Comparison of ENCODE assay signal across 8 cellular contexts in the genomic region with DNA sequence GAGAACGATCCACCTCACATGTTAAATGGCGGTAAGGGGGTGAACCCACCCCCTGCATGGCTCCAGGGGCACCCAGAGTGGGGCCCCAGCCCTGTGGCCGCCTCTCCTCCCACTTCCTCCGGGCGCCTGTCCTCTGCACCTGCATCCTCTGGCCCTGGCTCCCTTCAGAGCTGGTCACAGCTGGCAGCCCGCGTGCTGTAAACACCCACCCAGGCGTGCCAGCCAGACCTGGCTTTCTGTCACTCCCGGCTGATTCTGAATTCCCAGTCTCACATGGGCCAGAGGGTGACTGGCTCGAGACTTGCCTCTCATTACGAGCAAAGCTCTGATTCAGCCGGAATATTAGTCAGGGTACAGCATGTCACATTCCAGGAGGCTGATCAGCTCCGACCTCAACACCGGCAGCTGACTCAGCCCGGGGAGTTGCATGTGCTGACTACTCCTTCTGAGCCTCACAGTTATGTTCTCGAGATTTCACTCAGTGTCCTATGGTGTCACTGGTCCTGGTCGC.
DNase-seq lines count a peak whose midpoint lies in the region; ATAC-seq, FAIRE-seq and TF ChIP-seq lines count a peak whose summit lies in the region.

No MANE protein-coding gene starts in this region.

- WGBS in testis, 2 donors: 41 to 51% methylated on average over 15 to 17 of the region's 17 CpGs

- H3K4me3 Mint-ChIP-seq in T-cell: peak overlapping the region in 1 of 3 donors; percentile 47

- H3K9ac ChIP-seq in endocrine pancreas (ENCODE audit: control insufficient read depth, insufficient read depth, low read length) (peak overlapping the region; percentile 63), mucosa of rectum (ENCODE audit: low read depth in 1 of 2, low read length in 2 of 2) (peak overlapping the region in 1 of 2 donors; percentile 17)

- peak overlapping the region; percentile 80 to 86 for H3K27ac Mint-ChIP-seq in T-cell

- DNase-seq in AG08396 (ENCODE audit: low spot score) (peak; percentile 94), H54 (ENCODE audit: insufficient read length, low spot score) (peak; percentile 99), T-cell (peak in 1 of 34 experiments; percentile 28), testis (peak; percentile 82), GM12892 (ENCODE audit: insufficient read length) (no peak)

- H3K27ac ChIP-seq in mucosa of rectum (ENCODE audit: low read depth in 2 of 2, low read length in 2 of 2): peak overlapping the region; percentile 54 to 68
- H3K27ac ChIP-seq in testis: peak overlapping the region; percentile 8 to 72

- H3K9me3 Mint-ChIP-seq in T-cell: peaks cover 0 to 8% (median 0%) of the 10 kb centered on the region in 3 donors

- intact Hi-C loops in testis (cut with DNase I; ENCODE audit: low total_unique reads): no loop called here

- H3K27me3 Mint-ChIP-seq in T-cell: no peaks in the 10 kb centered on the region

- no peak for TF ChIP-seq POLR2A in H54 (IDR thresholded peaks at IDR 0.05; ENCODE audit: low read depth, low read length)
- TF ChIP-seq POLR2A in testis (IDR thresholded peaks at IDR 0.05): no peak
- TF ChIP-seq POLR2A in GM12892 (IDR thresholded peaks at IDR 0.05; ENCODE audit: low read depth, low read length): no peak

- H3K36me3 Mint-ChIP-seq in T-cell: no peaks in the 10 kb centered on the region

- H3K4me3 ChIP-seq in endocrine pancreas (ENCODE audit: control insufficient read depth, insufficient read depth, low read length) (no peak overlapping the region), mucosa of rectum (ENCODE audit: low read length in 2 of 2) (peak overlapping the region in 1 of 2 donors; percentile 13), testis (no peak overlapping the region)

- peak; percentile 31 to 50 (median 32) for ATAC-seq in T-cell (replicated peaks in 1 of 4)
- no peak for ATAC-seq in HG02938 (IDR thresholded peaks at IDR 0.05; ENCODE audit: unreplicated experiment)

- FAIRE-seq in H54 (lab: Jason Lieb, UNC) (peak; percentile 86), GM12892 (lab: Jason Lieb, UNC) (no peak)

- H3K36me3 ChIP-seq in endocrine pancreas (ENCODE audit: control insufficient read depth, insufficient read depth, low read length) (no peaks in the 10 kb centered on the region), mucosa of rectum (ENCODE audit: control insufficient read depth in 2 of 2, insufficient read depth in 2 of 2, low read length in 2 of 2) (no peaks in the 10 kb centered on the region), testis (ENCODE audit: low read depth, missing control alignments) (no peaks in the 10 kb centered on the region)

- POLR2A ChIA-PET in T-cell (lab: Charles Lee): interaction anchor here in 1 of 2 donors (1.2 kb wide), 1 partner anchor 152 kb away, joined by 3 read pairs; the partner anchor contains the start of gene GADD45B

- H3K4me1 Mint-ChIP-seq in T-cell: peaks cover 42 to 62% (median 53%) of the 10 kb centered on the region in 3 donors

- CTCF ChIA-PET in T-cell (lab: Charles Lee): interaction anchor here in 1 of 2 donors (1.1 kb wide), 1 partner anchor 151 kb away, joined by 5 read pairs; the partner anchor contains the start of gene GADD45B

- H3K27me3 ChIP-seq in endocrine pancreas (ENCODE audit: control insufficient read depth, insufficient read depth, low read length): no peaks in the 10 kb centered on the region
- no peaks in the 10 kb centered on the region for H3K27me3 ChIP-seq in mucosa of rectum (ENCODE audit: control insufficient read depth in 2 of 2, insufficient read depth in 2 of 2, low read length in 2 of 2)
- no peaks in the 10 kb centered on the region for H3K27me3 ChIP-seq in testis

- H3K4me1 ChIP-seq in endocrine pancreas (ENCODE audit: control insufficient read depth, insufficient read depth, low read length): no peaks in the 10 kb centered on the region
- H3K4me1 ChIP-seq in mucosa of rectum (ENCODE audit: control insufficient read depth in 2 of 2, insufficient read depth in 2 of 2, low read length in 2 of 2): peaks cover 8 to 14% of the 10 kb centered on the region in 2 donors
- peaks cover 7% of the 10 kb centered on the region for H3K4me1 ChIP-seq in testis

- no peak for TF ChIP-seq CTCF in testis (IDR thresholded peaks at IDR 0.05)

- H3K9me3 ChIP-seq in endocrine pancreas (ENCODE audit: control insufficient read depth, low read length) (no peaks in the 10 kb centered on the region), mucosa of rectum (ENCODE audit: control insufficient read depth in 2 of 2, low read length in 2 of 2) (peaks cover 0 to 3% of the 10 kb centered on the region in 2 donors), testis (no peaks in the 10 kb centered on the region)
